11 cellular contexts compared by ENCODE assay signal in genomic region chr12:102220736-102221135, GRCh38. TPM values are rescaled to one million over a fixed set of nuclear protein-coding genes. Genes with fewer than 3 reads are reported as not detected.
"Had no signal": no experiment of that assay in that cellular context is flagged by ENCODE, and none has a peak within 500 bp of the region (broad histone marks: within the 10 kb centered on the region; RNA-seq: fewer than 3 reads in every experiment).

No MANE protein-coding gene starts in this region.

- H3K9ac ChIP-seq: KMS-11 had no signal

- H3K4me2 ChIP-seq: KMS-11 had no signal

- H3K27ac ChIP-seq: HL-60, KMS-11 had no signal

- FAIRE-seq: HTR-8/SVneo had no signal

- DNase-seq: Karpas-422, Kasumi-1, KBM-7, KG1 had no signal

RNA-seq across cellular contexts. Expression of gene PMCH, which starts 23.1 kb away (rescaled TPM):
- total RNA-seq: HT-29, HT1080, LHCN-M2 had no signal
- polyA plus RNA-seq: IgD-negative memory B cell had no signal
